In genomic region chr6:25714765-25715164, GRCh38 we compare ENCODE assay signal across 18 cellular contexts. TPM values are rescaled to one million over a fixed set of nuclear protein-coding genes. Genes with fewer than 3 reads are reported as not detected.
DNase-seq lines count a peak whose midpoint lies in the region; FAIRE-seq and TF ChIP-seq lines count a peak whose summit lies in the region.
"Had no signal": no experiment of that assay in that cellular context is flagged by ENCODE, and none has a peak within 500 bp of the region (broad histone marks: within the 10 kb centered on the region; RNA-seq: fewer than 3 reads in every experiment).

No MANE protein-coding gene starts in this region.

- DNase-seq in ELR (ENCODE audit: low read depth) (peak; percentile 7), NCI-H82 (lab: John Stamatoyannopoulos, UW) (peak; percentile 82), neural progenitor cell (ENCODE audit: low spot score) (no peak), frontal cortex (ENCODE audit: low spot score in 2 of 2) (no peak), SIG-M5 (lab: John Stamatoyannopoulos, UW) (no peak)
- no peak for DNase-seq in activated T-helper 2 cell treated with anti-CD3 and anti-CD28 coated beads, Interferon-gamma antibody, Interleukin-2, Interleukin-4, amounts not matched to agents 10 μg/mL and 5 μg/mL and 100 μg/mL, durations not matched to agents 14 hours and 24 hours and 36 hours (ENCODE audit: low spot score)
- DNase-seq: CD8-positive, alpha-beta memory T cell; DMS 273 treated with DMSO at 0.1 percent for 48 hours; Kasumi-1; MV-4-11; NCI-H1417 treated with DMSO at 0.1 percent for 48 hours; NCI-H2029 had no signal

- H3K27ac Mint-ChIP-seq in brain (peak overlapping the region in 3 of 5 experiments; percentile 68 to 89 (median 86)), neural progenitor cell (peak overlapping the region; percentile 57)
- no peak overlapping the region for H3K27ac Mint-ChIP-seq in activated T-helper 2 cell treated with anti-CD3 and anti-CD28 coated beads, Interferon-gamma antibody, Interleukin-2, Interleukin-4, amounts not matched to agents 10 μg/mL and 5 μg/mL and 100 μg/mL, durations not matched to agents 14 hours and 24 hours and 36 hours
- H3K27ac Mint-ChIP-seq: CD8-positive, alpha-beta memory T cell had no signal

- intact Hi-C loops in activated T-helper 2 cell treated with anti-CD3 and anti-CD28 coated beads, Interferon-gamma antibody, Interleukin-2, Interleukin-4, amounts not matched to agents 10 μg/mL and 5 μg/mL and 100 μg/mL, durations not matched to agents 14 hours and 24 hours and 36 hours (cut with micrococcal nuclease), result no loop called here

- no peak overlapping the region for H3K27ac ChIP-seq in neural progenitor cell
- H3K27ac ChIP-seq: SJCRH30 had no signal

- TF ChIP-seq CTCF in brain (conservative IDR thresholded peaks at IDR 0.05) (no peak), neural progenitor cell (IDR thresholded peaks at IDR 0.05) (no peak)

- H3K9ac ChIP-seq in neural progenitor cell, result no peak overlapping the region

- H2AFZ ChIP-seq in neural progenitor cell (replicated peaks), result no peak overlapping the region

- no peaks in the 10 kb centered on the region for H3K27me3 ChIP-seq in neural progenitor cell
- H3K27me3 ChIP-seq: SJCRH30 had no signal

- H3K36me3 Mint-ChIP-seq in brain, result no peaks in the 10 kb centered on the region
- H3K36me3 Mint-ChIP-seq in neural progenitor cell, result no peaks in the 10 kb centered on the region
- no peaks in the 10 kb centered on the region for H3K36me3 Mint-ChIP-seq in activated T-helper 2 cell treated with anti-CD3 and anti-CD28 coated beads, Interferon-gamma antibody, Interleukin-2, Interleukin-4, amounts not matched to agents 10 μg/mL and 5 μg/mL and 100 μg/mL, durations not matched to agents 14 hours and 24 hours and 36 hours (ENCODE audit: low read depth)
- H3K36me3 Mint-ChIP-seq: CD8-positive, alpha-beta memory T cell had no signal

- H3K9me3 Mint-ChIP-seq in brain, result no peaks in the 10 kb centered on the region
- H3K9me3 Mint-ChIP-seq in neural progenitor cell, result no peaks in the 10 kb centered on the region
- no peaks in the 10 kb centered on the region for H3K9me3 Mint-ChIP-seq in activated T-helper 2 cell treated with anti-CD3 and anti-CD28 coated beads, Interferon-gamma antibody, Interleukin-2, Interleukin-4, amounts not matched to agents 10 μg/mL and 5 μg/mL and 100 μg/mL, durations not matched to agents 14 hours and 24 hours and 36 hours
- H3K9me3 Mint-ChIP-seq: CD8-positive, alpha-beta memory T cell had no signal

- no peak overlapping the region for H3K4me2 ChIP-seq in neural progenitor cell

- H3K4me1 ChIP-seq in neural progenitor cell, result peaks cover 11% of the 10 kb centered on the region
- H3K4me1 ChIP-seq: SJCRH30 had no signal

- H3K9me3 ChIP-seq in neural progenitor cell (ENCODE audit: low read depth), result no peaks in the 10 kb centered on the region
- H3K9me3 ChIP-seq: SJCRH30 had no signal

- FAIRE-seq in frontal cortex (lab: Jason Lieb, UNC), result no peak
- FAIRE-seq: H1, RCC 7860 had no signal

- H3K4me1 Mint-ChIP-seq in brain (peaks cover 51% of the 10 kb centered on the region), neural progenitor cell (peaks cover 19% of the 10 kb centered on the region)
- H3K4me1 Mint-ChIP-seq in activated T-helper 2 cell treated with anti-CD3 and anti-CD28 coated beads, Interferon-gamma antibody, Interleukin-2, Interleukin-4, amounts not matched to agents 10 μg/mL and 5 μg/mL and 100 μg/mL, durations not matched to agents 14 hours and 24 hours and 36 hours (ENCODE audit: low read depth), result no peaks in the 10 kb centered on the region
- H3K4me1 Mint-ChIP-seq: CD8-positive, alpha-beta memory T cell had no signal

- no peaks in the 10 kb centered on the region for H3K36me3 ChIP-seq in neural progenitor cell
- H3K36me3 ChIP-seq: SJCRH30 had no signal

- H3K4me3 ChIP-seq in neural progenitor cell, result no peak overlapping the region
- H3K4me3 ChIP-seq: SJCRH30 had no signal

- H3F3A ChIP-seq in neural progenitor cell (ENCODE audit: low read depth), result no peaks in the 10 kb centered on the region

- H4K20me1 ChIP-seq in neural progenitor cell (ENCODE audit: low read depth), result no peaks in the 10 kb centered on the region

- peaks cover 3% of the 10 kb centered on the region for H3K27me3 Mint-ChIP-seq in brain
- H3K27me3 Mint-ChIP-seq in neural progenitor cell (ENCODE audit: insufficient read depth, low read depth), result no peaks in the 10 kb centered on the region
- H3K27me3 Mint-ChIP-seq in activated T-helper 2 cell treated with anti-CD3 and anti-CD28 coated beads, Interferon-gamma antibody, Interleukin-2, Interleukin-4, amounts not matched to agents 10 μg/mL and 5 μg/mL and 100 μg/mL, durations not matched to agents 14 hours and 24 hours and 36 hours (ENCODE audit: low read depth), result peaks cover 4% of the 10 kb centered on the region

- H3K4me3 Mint-ChIP-seq in brain, result peak overlapping the region in 1 of 5 experiments; percentile 22
- H3K4me3 Mint-ChIP-seq in neural progenitor cell, result no peak overlapping the region
- H3K4me3 Mint-ChIP-seq in activated T-helper 2 cell treated with anti-CD3 and anti-CD28 coated beads, Interferon-gamma antibody, Interleukin-2, Interleukin-4, amounts not matched to agents 10 μg/mL and 5 μg/mL and 100 μg/mL, durations not matched to agents 14 hours and 24 hours and 36 hours (ENCODE audit: low read depth), result no peak overlapping the region
- H3K4me3 Mint-ChIP-seq: CD8-positive, alpha-beta memory T cell had no signal

- H3K79me2 ChIP-seq in neural progenitor cell (ENCODE audit: low read depth), result no peaks in the 10 kb centered on the region

RNA-seq across cellular contexts. Expression of gene SLC17A4, which starts 39.8 kb away (rescaled TPM):
- not detected for polyA plus RNA-seq in brain (ENCODE audit: insufficient read depth, low read depth, low replicate concordance)
- not detected in 2 replicates for total RNA-seq in neural progenitor cell (ENCODE audit: low replicate concordance)
- under 0.01 TPM for total RNA-seq in frontal cortex
- not detected in 2 replicates for total RNA-seq in activated T-helper 2 cell treated with anti-CD3 and anti-CD28 coated beads, Interferon-gamma antibody, Interleukin-2, Interleukin-4, amounts not matched to agents 10 μg/mL and 5 μg/mL and 100 μg/mL, durations not matched to agents 14 hours and 24 hours and 36 hours
- total RNA-seq: CD8-positive, alpha-beta memory T cell; H1; SJCRH30 had no signal
- polyA plus RNA-seq: AG04450; BJ; CD8-positive, alpha-beta memory T cell; H1 had no signal

Comparison
In these comparisons a context has a peak if more than half of its experiments do, and no peak if none do; other contexts are left out.
1. DNase-seq: peak in ELR (single experiment) and NCI-H82 (single experiment); none in neural progenitor cell (single experiment), frontal cortex (0 of 2), SIG-M5 (single experiment) and activated T-helper 2 cell treated with anti-CD3 and anti-CD28 coated beads, Interferon-gamma antibody, Interleukin-2, Interleukin-4, amounts not matched to agents 10 μg/mL and 5 μg/mL and 100 μg/mL, durations not matched to agents 14 hours and 24 hours and 36 hours (single experiment).